Comparison of ENCODE assay signal across 9 cellular contexts in the genomic region with DNA sequence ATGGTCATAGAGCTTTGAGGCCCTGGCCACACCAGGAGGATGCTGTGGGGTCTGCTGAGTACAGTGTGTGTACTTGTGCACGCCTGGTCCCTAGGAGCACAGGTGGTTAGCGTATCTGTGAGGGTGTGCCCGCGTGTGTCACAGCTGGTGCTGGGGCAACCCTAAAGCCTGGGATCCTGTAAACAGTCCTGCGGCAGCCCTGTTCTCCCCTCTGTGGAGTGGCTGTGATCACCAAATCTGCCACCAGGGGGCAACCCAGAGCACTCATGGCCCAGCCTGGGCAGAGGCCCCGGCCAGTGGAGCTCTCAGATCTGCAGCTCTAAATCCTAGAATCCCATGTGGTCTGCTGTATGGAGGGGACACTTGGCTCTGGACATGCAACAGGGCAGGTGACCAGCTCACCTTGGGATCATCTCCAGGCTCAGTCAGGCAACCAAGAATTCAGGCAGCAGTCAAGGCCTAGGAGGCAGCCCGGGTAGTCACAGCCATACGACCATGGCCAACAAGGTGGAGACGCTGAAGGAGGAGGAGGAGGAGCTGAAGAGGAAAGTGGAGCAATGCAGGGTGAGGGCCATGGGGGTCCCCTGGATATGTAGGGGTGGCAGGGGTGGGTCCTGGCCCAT. TPM values are rescaled to one million over a fixed set of nuclear protein-coding genes. Genes with fewer than 3 reads are reported as not detected.
DNase-seq lines count a peak whose midpoint lies in the region; ATAC-seq and TF ChIP-seq lines count a peak whose summit lies in the region.
"Had no signal": no experiment of that assay in that cellular context is flagged by ENCODE, and none has a peak within 500 bp of the region (broad histone marks: within the 10 kb centered on the region; RNA-seq: fewer than 3 reads in every experiment).

No MANE protein-coding gene starts in this region.

- H3K27ac ChIP-seq in SU-DHL-6 (ENCODE audit: low read depth, low read length), result no peak overlapping the region
- H3K27ac ChIP-seq in prostate gland, result no peak overlapping the region
- H3K27ac ChIP-seq in aorta (ENCODE audit: low read depth in 1 of 2, low read length in 2 of 2), result no peak overlapping the region

- H4K20me1 ChIP-seq in SU-DHL-6 (ENCODE audit: low read depth, low read length), result no peaks in the 10 kb centered on the region

- peak overlapping the region; percentile 52 to 59 for H3K27ac Mint-ChIP-seq in activated naive CD4-positive, alpha-beta T cell treated with anti-CD3 and anti-CD28 coated beads, Interleukin-2, amount 50 U/mL, for 72 hours

- 28% methylated on average over 9 of the region's 9 CpGs for WGBS in prostate gland
- WGBS in aorta, 2 donors, result 30 to 33% methylated on average over 9 of the region's 9 CpGs

- H3K4me1 ChIP-seq in prostate gland (replicated peaks) (no peaks in the 10 kb centered on the region), aorta (ENCODE audit: control insufficient read depth in 1 of 2, insufficient read depth in 2 of 2, low read length in 2 of 2) (no peaks in the 10 kb centered on the region)

- TF ChIP-seq CTCF in SU-DHL-6 (IDR thresholded peaks at IDR 0.05; ENCODE audit: insufficient read depth, low read length, poor library complexity, severe bottlenecking) (peak; percentile 81), prostate gland (IDR thresholded peaks at IDR 0.05) (peak; percentile 89 to 93 (median 90))

- peaks cover 11 to 17% of the 10 kb centered on the region in 2 donors for H3K36me3 Mint-ChIP-seq in activated naive CD4-positive, alpha-beta T cell treated with anti-CD3 and anti-CD28 coated beads, Interleukin-2, amount 50 U/mL, for 72 hours

- in situ Hi-C loops in KBM-7 (cut with MboI; ENCODE audit: low pct_unique_long_range_greater_than_20kb, low sequenced_read_pairs), result no loop called here

- no peaks in the 10 kb centered on the region for H3K9me2 ChIP-seq in SU-DHL-6 (replicated peaks; ENCODE audit: insufficient read depth, low read length)

- H3K36me3 ChIP-seq in SU-DHL-6 (ENCODE audit: low read length) (no peaks in the 10 kb centered on the region), prostate gland (no peaks in the 10 kb centered on the region), aorta (ENCODE audit: control insufficient read depth in 1 of 2, insufficient read depth in 2 of 2, low read length in 1 of 2) (no peaks in the 10 kb centered on the region)

- no peaks in the 10 kb centered on the region for H3K9me3 Mint-ChIP-seq in activated naive CD4-positive, alpha-beta T cell treated with anti-CD3 and anti-CD28 coated beads, Interleukin-2, amount 50 U/mL, for 72 hours

- ATAC-seq in activated naive CD4-positive, alpha-beta T cell treated with anti-CD3 and anti-CD28 coated beads, Interleukin-2, amount 50 U/mL, for 72 hours, result peak; percentile 73 to 77
- ATAC-seq in Right ventricle myocardium superior (ENCODE audit: poor library complexity) (peak; percentile 84), aorta (ENCODE audit: low FRiP score) (peak; percentile 88)

- TF ChIP-seq POLR2A in prostate gland (IDR thresholded peaks at IDR 0.05), result no peak

- no peak overlapping the region for H3K4me2 ChIP-seq in SU-DHL-6 (ENCODE audit: low read depth, low read length, poor library complexity, severe bottlenecking)

- intact Hi-C loops in Right ventricle myocardium superior (cut with DNase I), result loop anchor here (5.0 kb wide), 1 partner anchor 149 kb away; no protein-coding TSS in a partner anchor
- intact Hi-C loops in prostate gland (cut with DNase I), result loop anchor here (5.0 kb wide), 2 partner anchors 34 to 149 kb away; a partner anchor contains a TSS
- intact Hi-C loops in aorta (cut with DNase I), result loop anchor here (1.0 to 2.0 kb wide), 2 partner anchors 37 to 38 kb away; no protein-coding TSS in a partner anchor

- peaks cover 12% of the 10 kb centered on the region for H3K79me2 ChIP-seq in SU-DHL-6 (ENCODE audit: insufficient read depth, low read length)

- H3K4me3 ChIP-seq in SU-DHL-6 (ENCODE audit: insufficient read depth, low read length, poor library complexity, severe bottlenecking) (no peak overlapping the region), prostate gland (no peak overlapping the region), aorta (ENCODE audit: low read length in 2 of 2) (no peak overlapping the region)
- H3K4me3 ChIP-seq: skin epidermis had no signal

- H3K27me3 ChIP-seq in SU-DHL-6 (ENCODE audit: low read length) (no peaks in the 10 kb centered on the region), prostate gland (replicated peaks; ENCODE audit: insufficient read depth) (no peaks in the 10 kb centered on the region), aorta (ENCODE audit: control insufficient read depth in 1 of 2, insufficient read depth in 2 of 2, low read length in 1 of 2) (no peaks in the 10 kb centered on the region)

- peaks cover 19% of the 10 kb centered on the region; the same call in 1 of the 2 replicates for H3F3A ChIP-seq in SU-DHL-6 (ENCODE audit: insufficient read depth)

- H3K9me3 ChIP-seq in SU-DHL-6 (ENCODE audit: insufficient read depth, low read length), result no peaks in the 10 kb centered on the region
- H3K9me3 ChIP-seq in prostate gland, result no peaks in the 10 kb centered on the region
- no peaks in the 10 kb centered on the region for H3K9me3 ChIP-seq in aorta (ENCODE audit: control insufficient read depth, low read length)

- H3K9ac ChIP-seq in SU-DHL-6 (ENCODE audit: low read length), result no peak overlapping the region

- DNase-seq in NCI-H187 (lab: John Stamatoyannopoulos, UW) (peak; percentile 27 to 34), NCI-H187 treated with DMSO at 0.1 percent for 48 hours (lab: John Stamatoyannopoulos, UW) (no peak), KBM-7 (peak; percentile 78), Right ventricle myocardium superior (peak; percentile 92), prostate gland (ENCODE audit: low spot score) (peak; percentile 74), aorta (peak; percentile 90 to 96)
- peak; percentile 78 to 98 for DNase-seq in activated naive CD4-positive, alpha-beta T cell treated with anti-CD3 and anti-CD28 coated beads, Interleukin-2, amount 50 U/mL, for 72 hours (ENCODE audit: low spot score in 2 of 2)

- H2AFZ ChIP-seq in SU-DHL-6 (ENCODE audit: low read depth, low read length, severe bottlenecking), result no peak overlapping the region

RNA-seq across cellular contexts. Expression of a gene that starts 3.9 kb away (rescaled TPM):
- total RNA-seq in activated naive CD4-positive, alpha-beta T cell treated with anti-CD3 and anti-CD28 coated beads, Interleukin-2, amount 50 U/mL, for 72 hours, result 10 to 100 TPM; 82.9 to 98.5 TPM
- total RNA-seq in Right ventricle myocardium superior (1.9 TPM), prostate gland (10 to 100 TPM; 10.9 to 12.0 TPM), aorta (10 to 100 TPM in 1 of 2 donors, 1 to 10 TPM in 1; 7.2 to 18.2 TPM)
- polyA plus RNA-seq in aorta, result 10 to 100 TPM in 1 of 2 donors, 1 to 10 TPM in 1; 3.5 to 14.8 TPM

RNA-seq across cellular contexts. Expression of a gene that starts 15.2 kb away (rescaled TPM):
- 10 to 100 TPM; 34.5 to 38.2 TPM for total RNA-seq in activated naive CD4-positive, alpha-beta T cell treated with anti-CD3 and anti-CD28 coated beads, Interleukin-2, amount 50 U/mL, for 72 hours
- 17.6 TPM for total RNA-seq in Right ventricle myocardium superior
- 10 to 100 TPM; 12.9 to 87.8 TPM for total RNA-seq in prostate gland
- total RNA-seq in aorta, result 1 to 10 TPM; 4.0 to 5.5 TPM
- 10 to 100 TPM in 1 of 2 donors, 1 to 10 TPM in 1; 4.7 to 16.2 TPM for polyA plus RNA-seq in aorta

RNA-seq across cellular contexts. Expression of a gene that starts 32.1 kb away (rescaled TPM):
- 100 to 1,000 TPM; 362 to 981 TPM for total RNA-seq in activated naive CD4-positive, alpha-beta T cell treated with anti-CD3 and anti-CD28 coated beads, Interleukin-2, amount 50 U/mL, for 72 hours
- total RNA-seq in Right ventricle myocardium superior (1,068 TPM), prostate gland (1,000 to 10,000 TPM in 1 of 2 donors, 100 to 1,000 TPM in 1; 365 to 1,063 TPM), aorta (1,000 to 10,000 TPM; 1,050 to 1,178 TPM)
- 1,000 to 10,000 TPM; 1,845 to 3,139 TPM for polyA plus RNA-seq in aorta

RNA-seq across cellular contexts. Expression of a gene that starts 34.7 kb away (rescaled TPM):
- total RNA-seq in activated naive CD4-positive, alpha-beta T cell treated with anti-CD3 and anti-CD28 coated beads, Interleukin-2, amount 50 U/mL, for 72 hours, result 10 to 100 TPM; 68.8 to 83.9 TPM
- total RNA-seq in Right ventricle myocardium superior, result 22.3 TPM
- total RNA-seq in prostate gland, result 100 to 1,000 TPM in 1 of 2 donors, 10 to 100 TPM in 1; 43.9 to 146 TPM
- total RNA-seq in aorta, result 10 to 100 TPM; 35.7 to 62.7 TPM
- 10 to 100 TPM; 14.4 to 68.7 TPM for polyA plus RNA-seq in aorta

RNA-seq across cellular contexts. Expression of a gene that starts 42.8 kb away (rescaled TPM):
- 10 to 100 TPM; 24.0 to 42.1 TPM for total RNA-seq in activated naive CD4-positive, alpha-beta T cell treated with anti-CD3 and anti-CD28 coated beads, Interleukin-2, amount 50 U/mL, for 72 hours
- total RNA-seq in Right ventricle myocardium superior, result 14.3 TPM
- total RNA-seq in prostate gland, result 10 to 100 TPM; 39.6 to 49.0 TPM
- total RNA-seq in aorta, result 10 to 100 TPM; 11.1 to 15.4 TPM
- 10 to 100 TPM; 13.0 to 19.0 TPM for polyA plus RNA-seq in aorta

Comparison
In these comparisons a context has a peak if more than half of its experiments do, and no peak if none do; other contexts are left out.
1. RNA of a gene that starts 3.9 kb away (total RNA-seq): 82.9 to 98.5 TPM in activated naive CD4-positive, alpha-beta T cell treated with anti-CD3 and anti-CD28 coated beads, Interleukin-2, amount 50 U/mL, for 72 hours; 7.2 to 18.2 TPM in aorta, 10.9 to 12.0 TPM in prostate gland and 1.9 TPM in Right ventricle myocardium superior (single experiment); every median in the first group is over 4 times any median in the second.
2. Peak in every context shown above with its lines, with median percentiles within 50 percentile points of each other: ATAC-seq.